1 cellular context compared by ENCODE assay signal in the genomic region with DNA sequence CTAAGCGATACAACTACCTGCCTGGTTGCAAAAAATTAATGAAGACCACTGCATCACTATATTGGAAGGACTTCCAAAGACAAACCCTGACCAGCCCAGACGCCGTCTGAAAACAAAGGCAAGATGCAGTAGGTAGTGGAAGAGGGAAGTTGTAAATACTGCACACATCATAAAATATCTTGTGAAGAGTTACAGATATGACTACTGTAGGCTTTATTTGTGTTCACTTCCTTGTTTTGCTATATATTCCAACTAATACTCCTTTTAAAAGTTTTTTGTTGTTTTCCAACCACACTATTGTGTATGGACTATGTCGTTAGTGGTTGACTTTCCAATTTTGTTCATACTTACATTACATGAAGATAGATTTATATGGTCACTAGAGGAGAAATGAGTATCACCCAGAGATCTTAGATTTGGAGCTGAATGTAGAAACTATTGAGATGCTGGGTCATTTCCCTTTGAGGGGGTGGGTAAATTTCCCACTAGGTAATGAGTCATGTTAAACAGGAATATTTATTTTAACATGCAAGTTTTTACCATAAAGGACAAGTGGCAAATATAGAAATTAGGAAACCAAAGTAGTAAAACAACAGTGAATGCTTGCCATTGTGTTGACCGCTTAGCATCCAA.
TF ChIP-seq lines count a peak whose summit lies in the region.

No MANE protein-coding gene starts in this region.

TF ChIP-seq in WTC11, 78 proteins besides CTCF, POLR2A, EP300 and RAD21 (continued from another document):
- no peak for TF ChIP-seq ZNF263 (CRISPR knock-in tag; IDR thresholded peaks at IDR 0.05; ENCODE audit: low read depth)
